Comparison of ENCODE assay signal across 8 cellular contexts in genomic region chrX:136028383-136028984, GRCh38. TPM values are rescaled to one million over a fixed set of nuclear protein-coding genes. Genes with fewer than 3 reads are reported as not detected.
DNase-seq lines count a peak whose midpoint lies in the region; ATAC-seq, FAIRE-seq and TF ChIP-seq lines count a peak whose summit lies in the region.

No MANE protein-coding gene starts in this region.

- POLR2A ChIA-PET in BJ (lab: Charles Lee): interaction anchor here (0.6 to 1.1 kb wide), 2 partner anchors 134 to 168 kb away, joined by 3 to 4 read pairs; no protein-coding TSS in a partner anchor
- POLR2A ChIA-PET in T-cell (lab: Charles Lee): interaction anchor here in 1 of 2 donors (0.6 kb wide), 1 partner anchor 67 kb away, joined by 4 read pairs; no protein-coding TSS in a partner anchor

- FAIRE-seq in frontal cortex (lab: Jason Lieb, UNC): peak; percentile 63

- no peaks in the 10 kb centered on the region for H3K4me1 Mint-ChIP-seq in T-cell
- H3K4me1 Mint-ChIP-seq in activated naive CD4-positive, alpha-beta T cell treated with anti-CD3 and anti-CD28 coated beads, Interleukin-2, amount 10 ng/mL, durations not matched to agents 7 days and 5 days: no peaks in the 10 kb centered on the region

- H3K27ac Mint-ChIP-seq in T-cell: no peak overlapping the region
- no peak overlapping the region for H3K27ac Mint-ChIP-seq in activated naive CD4-positive, alpha-beta T cell treated with anti-CD3 and anti-CD28 coated beads, Interleukin-2, amount 10 ng/mL, durations not matched to agents 7 days and 5 days

- H3K9me2 ChIP-seq in MM.1S (replicated peaks; ENCODE audit: insufficient read depth, low read length): no peaks in the 10 kb centered on the region

- H3K4me1 ChIP-seq in MM.1S (ENCODE audit: low read length) (peaks cover 34% of the 10 kb centered on the region), psoas muscle (peaks cover 5% of the 10 kb centered on the region)

- H3K4me3 Mint-ChIP-seq in T-cell: no peak overlapping the region
- no peak overlapping the region for H3K4me3 Mint-ChIP-seq in activated naive CD4-positive, alpha-beta T cell treated with anti-CD3 and anti-CD28 coated beads, Interleukin-2, amount 10 ng/mL, durations not matched to agents 7 days and 5 days

- H3K27me3 ChIP-seq in BJ (ENCODE audit: control insufficient read depth, insufficient read depth, low read length) (no peaks in the 10 kb centered on the region), MM.1S (replicated peaks; ENCODE audit: insufficient read depth, low read length) (no peaks in the 10 kb centered on the region), psoas muscle (ENCODE audit: insufficient read depth in 3 of 3, low read length in 2 of 3) (no peaks in the 10 kb centered on the region)

- no peak overlapping the region for H3K9ac ChIP-seq in MM.1S (ENCODE audit: low read length)

- peak overlapping the region; percentile 98; the same call in 1 of the 2 replicates for H3K27ac ChIP-seq in MM.1S (ENCODE audit: low read length)
- no peak overlapping the region for H3K27ac ChIP-seq in psoas muscle

- peaks cover 40% of the 10 kb centered on the region for H3F3A ChIP-seq in MM.1S (ENCODE audit: insufficient read depth, low read length)

- H3K4me3 ChIP-seq in BJ (ENCODE audit: low read depth, low read length) (no peak overlapping the region), MM.1S (ENCODE audit: low read length) (no peak overlapping the region), psoas muscle (no peak overlapping the region)

- peaks cover 0 to 10% of the 10 kb centered on the region in 2 donors for H3K27me3 Mint-ChIP-seq in T-cell
- H3K27me3 Mint-ChIP-seq in activated naive CD4-positive, alpha-beta T cell treated with anti-CD3 and anti-CD28 coated beads, Interleukin-2, amount 10 ng/mL, durations not matched to agents 7 days and 5 days: no peaks in the 10 kb centered on the region

- intact Hi-C loops in psoas muscle (cut with DNase I): loop anchor here (1.0 to 5.0 kb wide), 6 partner anchors 119 to 464 kb away; partner anchors contain the start of gene FHL1 (in 1 of the 2)

- H4K20me1 ChIP-seq in MM.1S (ENCODE audit: insufficient read depth, low read length): no peaks in the 10 kb centered on the region

- H3K9me3 ChIP-seq in MM.1S (replicated peaks; ENCODE audit: insufficient read depth, low read length) (no peaks in the 10 kb centered on the region), psoas muscle (no peaks in the 10 kb centered on the region)

- H2AFZ ChIP-seq in MM.1S (ENCODE audit: low read length): no peak overlapping the region

- peaks cover 14% of the 10 kb centered on the region for H3K36me3 Mint-ChIP-seq in T-cell
- H3K36me3 Mint-ChIP-seq in activated naive CD4-positive, alpha-beta T cell treated with anti-CD3 and anti-CD28 coated beads, Interleukin-2, amount 10 ng/mL, durations not matched to agents 7 days and 5 days: peaks cover 24% of the 10 kb centered on the region

- no peaks in the 10 kb centered on the region for H3K9me3 Mint-ChIP-seq in T-cell
- no peaks in the 10 kb centered on the region for H3K9me3 Mint-ChIP-seq in activated naive CD4-positive, alpha-beta T cell treated with anti-CD3 and anti-CD28 coated beads, Interleukin-2, amount 10 ng/mL, durations not matched to agents 7 days and 5 days

- CTCF ChIA-PET in BJ (lab: Yijun Ruan, JAX): interaction anchor here (0.7 to 6.3 kb wide), 32 partner anchors 12 to 666 kb away, joined by 3 to 114 read pairs (median 4); partner anchors contain the start of genes FHL1 and HTATSF1
- CTCF ChIA-PET in T-cell (lab: Charles Lee): interaction anchor here (0.6 to 3.1 kb wide), 31 partner anchors 11 to 668 kb away, joined by 3 to 50 read pairs (median 3); no protein-coding TSS in a partner anchor
- CTCF ChIA-PET in activated naive CD4-positive, alpha-beta T cell treated with anti-CD3 and anti-CD28 coated beads, Interleukin-2, amount 10 ng/mL, durations not matched to agents 7 days and 5 days (lab: Charles Lee): interaction anchor here (0.7 to 5.5 kb wide), 24 partner anchors 9 to 669 kb away, joined by 3 to 96 read pairs (median 4); no protein-coding TSS in a partner anchor

- no peak overlapping the region for H3K4me2 ChIP-seq in MM.1S (ENCODE audit: low read depth, low read length)

- ATAC-seq in GM18511 (IDR thresholded peaks at IDR 0.05; ENCODE audit: unreplicated experiment) (peak; percentile 79), T-cell (replicated peaks in 1 of 4) (peak; percentile 52 to 66 (median 56)), psoas muscle (peak; percentile 61 to 79 (median 76))

- peak; percentile 48 for TF ChIP-seq CTCF in BJ (IDR thresholded peaks at IDR 0.05; ENCODE audit: insufficient read depth, low read depth, low read length)
- peak; percentile 75 for TF ChIP-seq CTCF in MM.1S (IDR thresholded peaks at IDR 0.05; ENCODE audit: low read length)
- TF ChIP-seq CTCF in psoas muscle (IDR thresholded peaks at IDR 0.05): peak; percentile 72

- no peaks in the 10 kb centered on the region for H3K79me2 ChIP-seq in MM.1S (ENCODE audit: low read length)

- H3K36me3 ChIP-seq in BJ (ENCODE audit: control insufficient read depth, insufficient read depth, low read length) (no peaks in the 10 kb centered on the region), MM.1S (replicated peaks; ENCODE audit: insufficient read depth, low read length) (no peaks in the 10 kb centered on the region), psoas muscle (ENCODE audit: insufficient read depth in 1 of 2, low read depth in 1 of 2) (peaks cover 0 to 21% of the 10 kb centered on the region in 2 donors)

- DNase-seq in BJ (ENCODE audit: low read depth) (no peak), MM.1S (peak; percentile 73), T-cell (peak in 1 of 34 experiments; percentile 1), frontal cortex (ENCODE audit: low spot score in 2 of 2) (peak; percentile 9 to 10), psoas muscle (no peak)
- DNase-seq in activated naive CD4-positive, alpha-beta T cell treated with anti-CD3 and anti-CD28 coated beads, Interleukin-2, amount 10 ng/mL, durations not matched to agents 7 days and 5 days: no peak
- DNase-seq in activated CD4-positive, alpha-beta T cell treated with anti-CD3 and anti-CD28 coated beads for 1 hour: no peak

RNA-seq across cellular contexts. Expression of gene SLC9A6, which starts 43.2 kb away (rescaled TPM):
- polyA plus RNA-seq in BJ (2011; rRNA removed): 6.3 and 12.0 TPM in 2 replicates
- polyA minus RNA-seq in BJ (2011; rRNA and poly(A)+ RNA removed): 10.2 and 11.2 TPM in 2 replicates
- 10 to 100 TPM; 15.5 to 23.9 (median 17.3) TPM for total RNA-seq in T-cell
- 160 TPM for total RNA-seq in frontal cortex
- 10 to 100 TPM in 1 of 4 donors, 1 to 10 TPM in 3; 8.8 to 11.8 (median 9.1) TPM for total RNA-seq in psoas muscle
- 10 to 100 TPM in 1 of 3 donors, 1 to 10 TPM in 2; 7.9 to 16.9 (median 8.0) TPM for polyA plus RNA-seq in psoas muscle

RNA-seq across cellular contexts. Expression of gene MMGT1, which starts 54.7 kb away (rescaled TPM):
- polyA plus RNA-seq in BJ (2011; rRNA removed): 9.8 and 21.1 TPM in 2 replicates
- 11.2 and 13.2 TPM in 2 replicates for polyA minus RNA-seq in BJ (2011; rRNA and poly(A)+ RNA removed)
- total RNA-seq in T-cell: 10 to 100 TPM; 21.1 to 27.7 (median 23.5) TPM
- total RNA-seq in frontal cortex: 14.3 TPM
- 10 to 100 TPM; 17.8 to 21.1 (median 20.4) TPM for total RNA-seq in psoas muscle
- 10 to 100 TPM in 2 of 3 donors, 1 to 10 TPM in 1; 8.9 to 18.5 (median 12.2) TPM for polyA plus RNA-seq in psoas muscle

Comparison
In these comparisons a context has a peak if more than half of its experiments do, and no peak if none do; other contexts are left out.
1. DNase-seq: peak in MM.1S (single experiment) and frontal cortex (2 of 2); none in BJ (single experiment), psoas muscle (0 of 2), activated naive CD4-positive, alpha-beta T cell treated with anti-CD3 and anti-CD28 coated beads, Interleukin-2, amount 10 ng/mL, durations not matched to agents 7 days and 5 days (single experiment) and activated CD4-positive, alpha-beta T cell treated with anti-CD3 and anti-CD28 coated beads for 1 hour (single experiment).
2. Peak in every context shown above with its lines, with median percentiles within 50 percentile points of each other: CTCF ChIP-seq and ATAC-seq.